Comparison of ENCODE assay signal across 19 cellular contexts in genomic region chr14:98514016-98514415, GRCh38.
DNase-seq lines count a peak whose midpoint lies in the region; ATAC-seq, FAIRE-seq and TF ChIP-seq lines count a peak whose summit lies in the region.
"Had no signal": no experiment of that assay in that cellular context is flagged by ENCODE, and none has a peak within 500 bp of the region (broad histone marks: within the 10 kb centered on the region; RNA-seq: fewer than 3 reads in every experiment).

No MANE protein-coding gene starts in this region.

- H3K36me3 ChIP-seq in keratinocyte (ENCODE audit: control insufficient read depth in 2 of 2, extremely low read depth in 1 of 2, insufficient read depth in 2 of 2, low read length in 2 of 2) = no peaks in the 10 kb centered on the region
- H3K36me3 ChIP-seq in MG63 = no peaks in the 10 kb centered on the region
- no peaks in the 10 kb centered on the region for H3K36me3 ChIP-seq in trophoblast cell (ENCODE audit: control insufficient read depth in 1 of 2, insufficient read depth in 2 of 2, low read length in 2 of 2)
- H3K36me3 ChIP-seq: BLaER1 treated with 17β-estradiol and CSF1 and Interleukin-3, amounts not matched to agents 10 nM and 100 nM had no signal

- H2AK5ac ChIP-seq in trophoblast cell (ENCODE audit: low read length) = no peak overlapping the region

- H3K9ac ChIP-seq in keratinocyte (ENCODE audit: control insufficient read depth, extremely low read depth, insufficient read depth, low read length) (no peak overlapping the region), trophoblast cell (ENCODE audit: low read length) (no peak overlapping the region)
- H3K9ac ChIP-seq: BLaER1 treated with 17β-estradiol and CSF1 and Interleukin-3, amounts not matched to agents 10 nM and 100 nM had no signal

- no peaks in the 10 kb centered on the region for H4K20me1 ChIP-seq in keratinocyte (ENCODE audit: control insufficient read depth, extremely low read depth, insufficient read depth, low read length)
- H4K20me1 ChIP-seq: BLaER1 treated with 17β-estradiol and CSF1 and Interleukin-3, amounts not matched to agents 10 nM and 100 nM had no signal

- H3K9me3 Mint-ChIP-seq in activated T-helper 17 cell treated with anti-CD3 and anti-CD28 coated beads, Interleukin-2, amount 50 U/mL, for 72 hours = peaks cover 3% of the 10 kb centered on the region
- H3K9me3 Mint-ChIP-seq: H9 had no signal

- no peak overlapping the region for H2BK12ac ChIP-seq in trophoblast cell (ENCODE audit: low read length)

- no peak overlapping the region for H2AFZ ChIP-seq in keratinocyte (ENCODE audit: control insufficient read depth, low read length)
- H2AFZ ChIP-seq in trophoblast cell (ENCODE audit: insufficient read depth, low read length, poor library complexity) = no peak overlapping the region

- H3K79me2 ChIP-seq in keratinocyte (ENCODE audit: control insufficient read depth, insufficient read depth, low read length) (no peaks in the 10 kb centered on the region), trophoblast cell (ENCODE audit: control insufficient read depth, insufficient read depth, low read length, poor library complexity) (no peaks in the 10 kb centered on the region)

- no peaks in the 10 kb centered on the region for H3K36me3 Mint-ChIP-seq in activated T-helper 17 cell treated with anti-CD3 and anti-CD28 coated beads, Interleukin-2, amount 50 U/mL, for 72 hours (ENCODE audit: low read depth)

- no peak for TF ChIP-seq CTCF in keratinocyte (optimal IDR thresholded peaks at IDR 0.05 in 1 of 3, IDR thresholded peaks at IDR 0.05 in 1 of 3, conservative IDR thresholded peaks at IDR 0.05 in 1 of 3; ENCODE audit: extremely low read depth in 1 of 3, insufficient read depth in 2 of 3, low read length in 3 of 3)

- no peak overlapping the region for H4K91ac ChIP-seq in trophoblast cell (ENCODE audit: low read depth, low read length)

- no peak overlapping the region for H4K8ac ChIP-seq in trophoblast cell (ENCODE audit: low read depth, low read length)

- H3K27me3 ChIP-seq in keratinocyte (ENCODE audit: control insufficient read depth, extremely low read depth, insufficient read depth, low read length) (no peaks in the 10 kb centered on the region), MG63 (no peaks in the 10 kb centered on the region), trophoblast cell (ENCODE audit: insufficient read depth, low read length) (no peaks in the 10 kb centered on the region)
- H3K27me3 ChIP-seq: BLaER1 treated with 17β-estradiol and CSF1 and Interleukin-3, amounts not matched to agents 10 nM and 100 nM had no signal

- DNase-seq in COR-L47 (lab: John Stamatoyannopoulos, UW) (peak; percentile 62), NCI-H748 (lab: John Stamatoyannopoulos, UW; ENCODE audit: unreplicated experiment) (peak; percentile 91), keratinocyte (ENCODE audit: low read depth, low spot score) (no peak), MG63 (no peak), trophoblast cell (no peak)
- no peak for DNase-seq in activated T-cell treated with anti-CD3 and anti-CD28 coated beads, Interleukin-2, amount 50 U/mL, for 1 hour
- DNase-seq: 8988T; CD8-positive, alpha-beta T cell; DMS 273 treated with DMSO at 0.1 percent for 48 hours; DMS53; DND-41; EL; H9 had no signal

- H3K4me2 ChIP-seq in keratinocyte (ENCODE audit: control insufficient read depth, extremely low read depth, insufficient read depth, low read depth, low read length) (no peak overlapping the region), trophoblast cell (ENCODE audit: low read length) (no peak overlapping the region)
- H3K4me2 ChIP-seq: BLaER1 treated with 17β-estradiol and CSF1 and Interleukin-3, amounts not matched to agents 10 nM and 100 nM had no signal

- no peak overlapping the region for H2BK5ac ChIP-seq in trophoblast cell (ENCODE audit: low read depth, low read length, poor library complexity)

- FAIRE-seq in keratinocyte (lab: Jason Lieb, UNC) = peak; percentile 48
- FAIRE-seq: GM12891, H1 had no signal

- no peak overlapping the region for H3K27ac ChIP-seq in keratinocyte (ENCODE audit: control insufficient read depth, insufficient read depth, low read length)
- no peak overlapping the region for H3K27ac ChIP-seq in trophoblast cell (ENCODE audit: low read depth, low read length)
- H3K27ac ChIP-seq: BLaER1 treated with 17β-estradiol and CSF1 and Interleukin-3, amounts not matched to agents 10 nM and 100 nM had no signal

- ATAC-seq in activated T-helper 17 cell treated with anti-CD3 and anti-CD28 coated beads, Interleukin-2, amount 50 U/mL, for 72 hours (replicated peaks) = no peak
- no peak for ATAC-seq in SK-N-SH treated with all-trans-retinoic acid at 6 μM for 48 hours
- ATAC-seq: CD8-positive, alpha-beta T cell had no signal

- H3K9me1 ChIP-seq in keratinocyte (ENCODE audit: control insufficient read depth, extremely low read depth, insufficient read depth, low read length) = no peaks in the 10 kb centered on the region

- no peak overlapping the region for H3K14ac ChIP-seq in trophoblast cell (ENCODE audit: low read length)

- H3K4me1 ChIP-seq in keratinocyte (ENCODE audit: control insufficient read depth, extremely low read depth, insufficient read depth, low read length) = peaks cover 18% of the 10 kb centered on the region
- no peaks in the 10 kb centered on the region for H3K4me1 ChIP-seq in trophoblast cell (ENCODE audit: control insufficient read depth in 1 of 2, insufficient read depth in 2 of 2, low read length in 2 of 2)
- H3K4me1 ChIP-seq: BLaER1 treated with 17β-estradiol and CSF1 and Interleukin-3, amounts not matched to agents 10 nM and 100 nM had no signal

- no peak overlapping the region for H3K4me3 Mint-ChIP-seq in activated T-helper 17 cell treated with anti-CD3 and anti-CD28 coated beads, Interleukin-2, amount 50 U/mL, for 72 hours
- H3K4me3 Mint-ChIP-seq: B cell; CD8-positive, alpha-beta T cell; H9 had no signal

- no peaks in the 10 kb centered on the region for H3K27me3 Mint-ChIP-seq in activated T-helper 17 cell treated with anti-CD3 and anti-CD28 coated beads, Interleukin-2, amount 50 U/mL, for 72 hours
- H3K27me3 Mint-ChIP-seq: B cell had no signal

- no peak overlapping the region for H3K18ac ChIP-seq in trophoblast cell (ENCODE audit: low read length)

- H4K12ac ChIP-seq in trophoblast cell (ENCODE audit: low read depth, low read length) = no peak overlapping the region

- H3K4ac ChIP-seq in trophoblast cell (ENCODE audit: low read depth, low read length) = no peak overlapping the region

- no peak overlapping the region for H2BK120ac ChIP-seq in trophoblast cell (ENCODE audit: insufficient read depth, low read length, poor library complexity)

- H3K23ac ChIP-seq in trophoblast cell (ENCODE audit: low read length) = no peak overlapping the region

- peak overlapping the region; percentile 14 for H3K27ac Mint-ChIP-seq in activated T-helper 17 cell treated with anti-CD3 and anti-CD28 coated beads, Interleukin-2, amount 50 U/mL, for 72 hours
- H3K27ac Mint-ChIP-seq: B cell; CD8-positive, alpha-beta T cell; H9 had no signal

- dilution Hi-C loops in keratinocyte (cut with MboI; ENCODE audit: extremely low pct_ligation_motif_present, low sequenced_read_pairs) = no loop called here

- H3K4me1 Mint-ChIP-seq in activated T-helper 17 cell treated with anti-CD3 and anti-CD28 coated beads, Interleukin-2, amount 50 U/mL, for 72 hours = peaks cover 21% of the 10 kb centered on the region
- H3K4me1 Mint-ChIP-seq: B cell had no signal

- H3K79me1 ChIP-seq in trophoblast cell (ENCODE audit: low read length) = no peaks in the 10 kb centered on the region

- H3K4me3 ChIP-seq in keratinocyte (ENCODE audit: control insufficient read depth in 2 of 3, extremely low read depth in 1 of 3, insufficient read depth in 2 of 3, low read depth in 1 of 3, low read length in 3 of 3) (no peak overlapping the region), MG63 (no peak overlapping the region), trophoblast cell (ENCODE audit: low read depth, low read length) (no peak overlapping the region)
- H3K4me3 ChIP-seq: BLaER1 treated with 17β-estradiol and CSF1 and Interleukin-3, amounts not matched to agents 10 nM and 100 nM had no signal

- H3K9me3 ChIP-seq in keratinocyte (ENCODE audit: control insufficient read depth, low read depth, low read length) = no peaks in the 10 kb centered on the region
- H3K9me3 ChIP-seq in MG63 = no peaks in the 10 kb centered on the region
- H3K9me3 ChIP-seq in trophoblast cell (ENCODE audit: insufficient read depth, low read depth, low read length) = no peaks in the 10 kb centered on the region

TF ChIP-seq in SK-N-SH treated with all-trans-retinoic acid at 6 μM for 48 hours, 23 proteins besides CTCF, POLR2A, EP300 and RAD21 (continues in another document):
- no peak for TF ChIP-seq ZNF8 (CRISPR knock-in tag; IDR thresholded peaks at IDR 0.05)
- TF ChIP-seq ESRRG (CRISPR knock-in tag; IDR thresholded peaks at IDR 0.05) = no peak
- TF ChIP-seq TCF4 (CRISPR knock-in tag; IDR thresholded peaks at IDR 0.05; ENCODE audit: borderline replicate concordance) = no peak
- no peak for TF ChIP-seq OSR1 (CRISPR knock-in tag; IDR thresholded peaks at IDR 0.05)
- no peak for TF ChIP-seq BACH2 (CRISPR knock-in tag; IDR thresholded peaks at IDR 0.05; ENCODE audit: borderline replicate concordance)
- no peak for TF ChIP-seq CREB5 (CRISPR knock-in tag; IDR thresholded peaks at IDR 0.05; ENCODE audit: low read depth)
- TF ChIP-seq CSRNP3 (CRISPR knock-in tag; IDR thresholded peaks at IDR 0.05) = no peak
- no peak for TF ChIP-seq ZNF70 (CRISPR knock-in tag; IDR thresholded peaks at IDR 0.05)

Comparison
In these comparisons a context has a peak if more than half of its experiments do, and no peak if none do; other contexts are left out.
1. DNase-seq: peak in COR-L47 (single experiment) and NCI-H748 (single experiment); none in keratinocyte (single experiment), activated T-cell treated with anti-CD3 and anti-CD28 coated beads, Interleukin-2, amount 50 U/mL, for 1 hour (single experiment), MG63 (single experiment) and trophoblast cell (0 of 2).